Comparison of ENCODE assay signal across 9 cellular contexts in genomic region chr2:144414324-144414845, GRCh38.
DNase-seq lines count a peak whose midpoint lies in the region; TF ChIP-seq lines count a peak whose summit lies in the region.
"Had no signal": no experiment of that assay in that cellular context is flagged by ENCODE, and none has a peak within 500 bp of the region (broad histone marks: within the 10 kb centered on the region; RNA-seq: fewer than 3 reads in every experiment).

No MANE protein-coding gene starts in this region.

- H3K36me3 ChIP-seq in transverse colon: peaks cover 0 to 6% (median 0%) of the 10 kb centered on the region in 4 donors

- in situ Hi-C loops in transverse colon (cut with MboI; ENCODE audit: low pct_ligation_motif_present in 1 of 4, low pct_unique_long_range_greater_than_20kb in 1 of 4, low sequenced_read_pairs in 3 of 4): no loop called here

- peak; percentile 93 for DNase-seq in GM04504 (ENCODE audit: low read depth)
- peak; percentile 51 for DNase-seq in HFF-Myc (ENCODE audit: extremely low read depth, low read depth)
- DNase-seq in SIG-M5 (lab: John Stamatoyannopoulos, UW): peak; percentile 96
- peak; percentile 75 for DNase-seq in glomerular visceral epithelial cell (ENCODE audit: extremely low spot score)
- DNase-seq in transverse colon: no peak
- no peak for DNase-seq in DMS79 (lab: John Stamatoyannopoulos, UW)
- no peak for DNase-seq in NCI-H1436 (lab: John Stamatoyannopoulos, UW)
- DNase-seq in NK-92 (lab: John Stamatoyannopoulos, UW; ENCODE audit: unreplicated experiment): no peak

- intact Hi-C loops in transverse colon (cut with DNase I; ENCODE audit: low total_unique reads): no loop called here

- no peak for TF ChIP-seq POLR2A in transverse colon (IDR thresholded peaks at IDR 0.05)

- H3K4me1 ChIP-seq in transverse colon: peaks cover 0 to 12% (median 0%) of the 10 kb centered on the region in 4 donors

- no peaks in the 10 kb centered on the region for H3K27me3 ChIP-seq in transverse colon

- peak overlapping the region; percentile 27 to 60 (median 56) for H3K27ac ChIP-seq in transverse colon
- H3K27ac ChIP-seq: KMS-11 had no signal

- 83 to 85% methylated on average over 1 to 5 of the region's 5 CpGs for WGBS in transverse colon (ENCODE audit: low coverage in 1 of 2), 2 donors

- no peaks in the 10 kb centered on the region for H3K9me3 ChIP-seq in transverse colon

- TF ChIP-seq CTCF in HFF-Myc (IDR thresholded peaks at IDR 0.05; ENCODE audit: low read depth, low read length, missing control alignments) (no peak), transverse colon (IDR thresholded peaks at IDR 0.05) (no peak)

- H3K4me3 ChIP-seq in HFF-Myc (replicated peaks; ENCODE audit: low read depth, low read length) (no peak overlapping the region), transverse colon (no peak overlapping the region)

- no peak for TF ChIP-seq EP300 in transverse colon (IDR thresholded peaks at IDR 0.05; ENCODE audit: low read depth)

Comparison
In these comparisons a context has a peak if more than half of its experiments do, and no peak if none do; other contexts are left out.
1. DNase-seq: peak in GM04504 (single experiment), HFF-Myc (single experiment), SIG-M5 (single experiment) and glomerular visceral epithelial cell (single experiment); none in transverse colon (single experiment), DMS79 (single experiment), NCI-H1436 (single experiment) and NK-92 (single experiment).